In the genomic region with DNA sequence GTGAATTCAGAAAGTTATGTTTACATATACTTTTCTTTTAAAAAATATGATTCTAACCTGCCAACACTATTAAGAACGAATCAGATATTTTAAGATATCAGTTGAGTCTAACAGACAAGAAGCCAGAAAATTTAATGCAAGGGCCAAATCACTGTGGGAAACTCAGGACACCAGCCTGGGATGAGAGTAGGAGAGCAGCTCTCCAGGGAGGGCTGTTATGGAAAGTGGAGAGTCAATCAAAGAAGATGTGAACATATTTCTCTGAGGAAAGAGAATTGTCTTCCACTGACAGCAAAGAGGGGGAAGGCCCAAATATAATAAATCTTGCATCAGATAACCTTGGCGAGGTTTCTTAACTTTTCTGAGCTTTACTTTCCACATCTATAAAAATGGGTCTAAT, we compare ENCODE assay signal across 20 cellular contexts.
DNase-seq lines count a peak whose midpoint lies in the region; ATAC-seq and TF ChIP-seq lines count a peak whose summit lies in the region.
"Had no signal": no experiment of that assay in that cellular context is flagged by ENCODE, and none has a peak within 500 bp of the region (broad histone marks: within the 10 kb centered on the region; RNA-seq: fewer than 3 reads in every experiment).

No MANE protein-coding gene starts in this region.

- no peaks in the 10 kb centered on the region for H3K9me3 Mint-ChIP-seq in CD8-positive, alpha-beta T cell
- H3K9me3 Mint-ChIP-seq in chondrocyte (ENCODE audit: low read depth): no peaks in the 10 kb centered on the region
- no peaks in the 10 kb centered on the region for H3K9me3 Mint-ChIP-seq in stimulated activated effector memory CD8-positive, alpha-beta T cell treated with anti-CD3 and anti-CD28 coated beads, Interleukin-12 subunit alpha, Interleukin-12 subunit beta, amount 100 ng/mL, for 72 hours
- H3K9me3 Mint-ChIP-seq: H9 had no signal

- no peaks in the 10 kb centered on the region for H3K27me3 Mint-ChIP-seq in CD8-positive, alpha-beta T cell (ENCODE audit: low read depth)
- H3K27me3 Mint-ChIP-seq in chondrocyte (ENCODE audit: low read depth): no peaks in the 10 kb centered on the region

- peak overlapping the region; percentile 34 for H3K27ac Mint-ChIP-seq in CD8-positive, alpha-beta T cell
- peak overlapping the region; percentile 76 for H3K27ac Mint-ChIP-seq in chondrocyte (ENCODE audit: unreplicated experiment)
- H3K27ac Mint-ChIP-seq in stimulated activated effector memory CD8-positive, alpha-beta T cell treated with anti-CD3 and anti-CD28 coated beads, Interleukin-12 subunit alpha, Interleukin-12 subunit beta, amount 100 ng/mL, for 72 hours: peak overlapping the region; percentile 78
- H3K27ac Mint-ChIP-seq: H9 had no signal

- ATAC-seq in Right ventricle myocardium superior (ENCODE audit: poor library complexity) (peak; percentile 38), body of pancreas (no peak)
- ATAC-seq in CD8-positive, alpha-beta T cell: no peak
- ATAC-seq in stimulated activated effector memory CD8-positive, alpha-beta T cell treated with anti-CD3 and anti-CD28 coated beads, Interleukin-12 subunit alpha, Interleukin-12 subunit beta, amount 100 ng/mL, for 72 hours: no peak
- ATAC-seq: HepG2, Panc1 had no signal

- TF ChIP-seq POLR2A in body of pancreas (IDR thresholded peaks at IDR 0.05): no peak

- no peak for TF ChIP-seq CTCF in CD8-positive, alpha-beta T cell (IDR thresholded peaks at IDR 0.05)
- TF ChIP-seq CTCF in chondrocyte (IDR thresholded peaks at IDR 0.05) (no peak), body of pancreas (IDR thresholded peaks at IDR 0.05) (no peak)

- no peak overlapping the region for H3K4me3 Mint-ChIP-seq in CD8-positive, alpha-beta T cell
- H3K4me3 Mint-ChIP-seq in chondrocyte (ENCODE audit: unreplicated experiment): no peak overlapping the region
- no peak overlapping the region for H3K4me3 Mint-ChIP-seq in stimulated activated effector memory CD8-positive, alpha-beta T cell treated with anti-CD3 and anti-CD28 coated beads, Interleukin-12 subunit alpha, Interleukin-12 subunit beta, amount 100 ng/mL, for 72 hours
- H3K4me3 Mint-ChIP-seq: H9 had no signal

- no peaks in the 10 kb centered on the region for H3K9me3 ChIP-seq in CD8-positive, alpha-beta T cell (ENCODE audit: low read length)
- no peaks in the 10 kb centered on the region for H3K9me3 ChIP-seq in body of pancreas

- H3K4me3 ChIP-seq in CD8-positive, alpha-beta T cell (ENCODE audit: low read depth, low read length): no peak overlapping the region
- no peak overlapping the region for H3K4me3 ChIP-seq in body of pancreas

- peaks cover 25% of the 10 kb centered on the region for H3K36me3 ChIP-seq in CD8-positive, alpha-beta T cell (ENCODE audit: insufficient read depth, low read length)
- no peaks in the 10 kb centered on the region for H3K36me3 ChIP-seq in body of pancreas (replicated peaks in 1 of 2; ENCODE audit: insufficient read depth in 1 of 2, low read depth in 2 of 2)

- H3K4me1 Mint-ChIP-seq in CD8-positive, alpha-beta T cell (ENCODE audit: low read depth): peaks cover 13% of the 10 kb centered on the region
- peaks cover 16% of the 10 kb centered on the region for H3K4me1 Mint-ChIP-seq in chondrocyte (ENCODE audit: low read depth)
- peaks cover 10% of the 10 kb centered on the region for H3K4me1 Mint-ChIP-seq in stimulated activated effector memory CD8-positive, alpha-beta T cell treated with anti-CD3 and anti-CD28 coated beads, Interleukin-12 subunit alpha, Interleukin-12 subunit beta, amount 100 ng/mL, for 72 hours
- H3K4me1 Mint-ChIP-seq: H9 had no signal

- POLR2A ChIA-PET in CD8-positive, alpha-beta T cell (lab: Charles Lee): interaction anchor here (0.9 kb wide), 1 partner anchor 9 kb away, joined by 3 read pairs; no protein-coding TSS in a partner anchor

- WGBS in body of pancreas, 2 donors: 68 to 76% methylated on average over 2 of the region's 2 CpGs

- no peaks in the 10 kb centered on the region for H3K27me3 ChIP-seq in CD8-positive, alpha-beta T cell (ENCODE audit: insufficient read depth, low read length)
- H3K27me3 ChIP-seq in body of pancreas: no peaks in the 10 kb centered on the region

- intact Hi-C loops in Right ventricle myocardium superior (cut with DNase I): no loop called here
- intact Hi-C loops in cardiac septum (cut with DNase I): no loop called here
- intact Hi-C loops in CD8-positive, alpha-beta T cell (cut with DNase I, micrococcal nuclease): no loop called here
- intact Hi-C loops in body of pancreas (cut with DNase I): no loop called here

- H3K36me3 Mint-ChIP-seq in CD8-positive, alpha-beta T cell: peaks cover 70% of the 10 kb centered on the region
- no peaks in the 10 kb centered on the region for H3K36me3 Mint-ChIP-seq in chondrocyte (ENCODE audit: low read depth)
- H3K36me3 Mint-ChIP-seq in stimulated activated effector memory CD8-positive, alpha-beta T cell treated with anti-CD3 and anti-CD28 coated beads, Interleukin-12 subunit alpha, Interleukin-12 subunit beta, amount 100 ng/mL, for 72 hours: peaks cover 18% of the 10 kb centered on the region

- DNase-seq in Right ventricle myocardium superior (no peak), cardiac septum (ENCODE audit: low spot score) (no peak), chondrocyte (ENCODE audit: low spot score) (no peak), body of pancreas (no peak), T-helper 1 cell (no peak)
- no peak for DNase-seq in CD8-positive, alpha-beta T cell
- DNase-seq in stimulated activated effector memory CD8-positive, alpha-beta T cell treated with anti-CD3 and anti-CD28 coated beads, Interleukin-12 subunit alpha, Interleukin-12 subunit beta, amount 100 ng/mL, for 72 hours (ENCODE audit: low spot score in 2 of 2): no peak
- DNase-seq: ACHN, AML-193, DMS153, GF-D8, H9, KBM-7, NCI-H1105 treated with DMSO at 0.1 percent for 48 hours, NCI-H1694, NCI-H2081 treated with DMSO at 0.1 percent for 48 hours, NCI-H446 treated with DMSO at 0.1 percent for 48 hours had no signal

- CTCF ChIA-PET in CD8-positive, alpha-beta T cell (lab: Charles Lee): no interaction called here

- no peaks in the 10 kb centered on the region for H3K4me1 ChIP-seq in CD8-positive, alpha-beta T cell (ENCODE audit: insufficient read depth, low read length)
- no peaks in the 10 kb centered on the region for H3K4me1 ChIP-seq in body of pancreas

- H3K27ac ChIP-seq in CD8-positive, alpha-beta T cell (ENCODE audit: low read depth, low read length): no peak overlapping the region
- no peak overlapping the region for H3K27ac ChIP-seq in body of pancreas
- H3K27ac ChIP-seq: C4-2B had no signal
